In genomic region chr1:87787551-87787950, GRCh38 we compare ENCODE assay signal across 1 cellular context.
TF ChIP-seq lines count a peak whose summit lies in the region.

No MANE protein-coding gene starts in this region.

TF ChIP-seq in H1, 55 proteins besides CTCF, POLR2A, EP300 and RAD21:
- TF ChIP-seq ASH2L (IDR thresholded peaks at IDR 0.05; ENCODE audit: low read length) (no peak), CBX8 (IDR thresholded peaks at IDR 0.05; ENCODE audit: borderline replicate concordance, low read depth, low read length) (no peak), CEBPB (IDR thresholded peaks at IDR 0.05; ENCODE audit: low read depth, low read length) (no peak)
